12 cellular contexts compared by ENCODE assay signal in genomic region chr5:173232499-173233346, GRCh38. TPM values are rescaled to one million over a fixed set of nuclear protein-coding genes. Genes with fewer than 3 reads are reported as not detected.
DNase-seq lines count a peak whose midpoint lies in the region; ATAC-seq, FAIRE-seq and TF ChIP-seq lines count a peak whose summit lies in the region.
"Had no signal": no experiment of that assay in that cellular context is flagged by ENCODE, and none has a peak within 500 bp of the region (broad histone marks: within the 10 kb centered on the region; RNA-seq: fewer than 3 reads in every experiment).

No MANE protein-coding gene starts in this region.

- in situ Hi-C loops in GM12878 (cut with MboI), result no loop called here

- FAIRE-seq in GM12878 (lab: Jason Lieb, UNC), result no peak

- RAD21 ChIA-PET in GM12878 (lab: Charles Lee; ENCODE audit: unreplicated experiment), result no interaction called here

- H3K27me3 ChIP-seq in heart left ventricle, result peaks cover 14 to 98% (median 69%) of the 10 kb centered on the region in 9 donors
- peaks cover 30 to 45% of the 10 kb centered on the region in 2 experiments for H3K27me3 ChIP-seq in GM12878 (replicated peaks in 1 of 2; ENCODE audit: control insufficient read depth in 2 of 2, insufficient read depth in 2 of 2, low read length in 1 of 2)
- peaks cover 99 to 100% of the 10 kb centered on the region in 2 experiments for H3K27me3 ChIP-seq in mesenchymal stem cell (ENCODE audit: control insufficient read depth in 1 of 2, insufficient read depth in 1 of 2, low read length in 2 of 2)
- peaks cover 65% of the 10 kb centered on the region for H3K27me3 ChIP-seq in thyroid gland

- H2BK5ac ChIP-seq in mesenchymal stem cell (ENCODE audit: low read depth, low read length, poor library complexity, severe bottlenecking), result no peak overlapping the region

- peak overlapping the region; percentile 35 to 83 for H3K18ac ChIP-seq in mesenchymal stem cell (ENCODE audit: low read depth in 1 of 2, low read length in 2 of 2)

- ATAC-seq in heart left ventricle (no peak), Right ventricle myocardium inferior (no peak), GM12878 (no peak), HG02852 (IDR thresholded peaks at IDR 0.05; ENCODE audit: unreplicated experiment) (no peak)

- TF ChIP-seq CTCF in heart left ventricle (IDR thresholded peaks at IDR 0.05) (no peak), GM12878 (IDR thresholded peaks at IDR 0.05 in 2 of 3, conservative IDR thresholded peaks at IDR 0.05 in 1 of 3; ENCODE audit: control insufficient read depth in 2 of 3, extremely low read depth in 1 of 3, insufficient read depth in 1 of 3, low read depth in 3 of 3, low read length in 3 of 3) (no peak), thyroid gland (IDR thresholded peaks at IDR 0.05) (no peak)

- POLR2A ChIA-PET in GM12878 (lab: Charles Lee), result no interaction called here

- CTCF ChIA-PET in GM12878 (lab: Yijun Ruan, JAX), result no interaction called here

- DNase-seq in heart left ventricle (peak in 1 of 5 donors; percentile 34), Right ventricle myocardium inferior (ENCODE audit: missing footprints) (no peak), GM12878 (ENCODE audit: low read depth, low spot score) (no peak), mesenchymal stem cell (peak; percentile 46), thyroid gland (peak; percentile 14 to 17), NCI-H187 (lab: John Stamatoyannopoulos, UW) (no peak), NCI-H446 (lab: John Stamatoyannopoulos, UW) (no peak)
- DNase-seq: activated CD4-positive, alpha-beta T cell treated with anti-CD3 and anti-CD28 coated beads for 4 hours; ovary had no signal

- H3K79me2 ChIP-seq in GM12878 (ENCODE audit: control insufficient read depth, insufficient read depth, low read length), result no peaks in the 10 kb centered on the region

- WGBS in heart left ventricle, 4 donors, result 1 to 4% (median 3%) methylated on average over 42 to 87 of the region's 87 CpGs
- WGBS in GM12878 (ENCODE audit: insufficient coverage, insufficient replicate concordance, low lambda C conversion rate, missing lambda C conversion rate), result 18% methylated on average over 78 of the region's 87 CpGs
- 4% methylated on average over 86 of the region's 87 CpGs for WGBS in mesenchymal stem cell
- 1 to 3% methylated on average over 20 to 37 of the region's 87 CpGs for WGBS in thyroid gland, 2 donors

- H3K4me1 ChIP-seq in heart left ventricle (peaks cover 0 to 58% (median 26%) of the 10 kb centered on the region in 12 donors), GM12878 (ENCODE audit: control insufficient read depth, insufficient read depth, low read length) (no peaks in the 10 kb centered on the region), mesenchymal stem cell (ENCODE audit: control insufficient read depth, insufficient read depth, low read depth, low read length) (peaks cover 26% of the 10 kb centered on the region), thyroid gland (peaks cover 8 to 26% of the 10 kb centered on the region in 2 donors)

- SMC1A ChIA-PET in GM12878 (lab: Charles Lee; ENCODE audit: uncharacterized antibody, unreplicated experiment), result interaction anchor here (0.5 kb wide), 1 partner anchor 175 kb away, joined by 3 read pairs; no protein-coding TSS in a partner anchor

- H3K9ac ChIP-seq in GM12878 (ENCODE audit: control insufficient read depth, insufficient read depth, low read length) (no peak overlapping the region), mesenchymal stem cell (ENCODE audit: low read length) (no peak overlapping the region)

- no peak overlapping the region for H2AFZ ChIP-seq in GM12878 (ENCODE audit: control insufficient read depth, low read depth, low read length)
- H2AFZ ChIP-seq in mesenchymal stem cell (ENCODE audit: low read depth, low read length), result no peak overlapping the region

- no peak for TF ChIP-seq RAD21 in GM12878 (IDR thresholded peaks at IDR 0.05; ENCODE audit: insufficient read depth, low read depth, low read length)

- peak overlapping the region; percentile 21 to 52 for H3K4ac ChIP-seq in mesenchymal stem cell (ENCODE audit: low read depth in 1 of 2, low read length in 2 of 2)

- no peak for TF ChIP-seq POLR2A in heart left ventricle (IDR thresholded peaks at IDR 0.05)
- no peak for TF ChIP-seq POLR2A in GM12878 (IDR thresholded peaks at IDR 0.05; ENCODE audit: low read depth, low read length)
- TF ChIP-seq POLR2A in thyroid gland (IDR thresholded peaks at IDR 0.05), result no peak

- H2AK5ac ChIP-seq in mesenchymal stem cell (ENCODE audit: low read length, severe bottlenecking), result no peak overlapping the region

- peak overlapping the region in 11 of 12 donors; percentile 46 to 95 (median 89) for H3K27ac ChIP-seq in heart left ventricle
- no peak overlapping the region for H3K27ac ChIP-seq in GM12878 (ENCODE audit: control insufficient read depth, insufficient read depth)
- no peak overlapping the region for H3K27ac ChIP-seq in mesenchymal stem cell (ENCODE audit: low read length, poor library complexity, severe bottlenecking)
- H3K27ac ChIP-seq in thyroid gland, result no peak overlapping the region
- H3K27ac ChIP-seq: C4-2B, ovary had no signal

- H3K14ac ChIP-seq in mesenchymal stem cell (ENCODE audit: low read length in 2 of 2), result peak overlapping the region in 1 of 2 experiments; percentile 30

- H4K8ac ChIP-seq in mesenchymal stem cell (ENCODE audit: low read length), result peak overlapping the region; percentile 70

- H2BK15ac ChIP-seq in mesenchymal stem cell (ENCODE audit: low read depth, poor library complexity, severe bottlenecking), result no peak overlapping the region

- intact Hi-C loops in heart left ventricle (cut with DNase I) (loop anchor here in 5 of 10 donors (5.0 to 10.0 kb wide), 3 partner anchors 45 to 68 kb away; no protein-coding TSS in a partner anchor), Right ventricle myocardium inferior (cut with DNase I) (loop anchor here (10.0 kb wide), 1 partner anchor 488 kb away; no protein-coding TSS in a partner anchor), GM12878 (cut with micrococcal nuclease; ENCODE audit: unreplicated experiment) (no loop called here), thyroid gland (cut with DNase I) (no loop called here)

- H3K79me1 ChIP-seq in mesenchymal stem cell (replicated peaks; ENCODE audit: low read length, poor library complexity, severe bottlenecking), result no peaks in the 10 kb centered on the region

- H3K4me3 ChIP-seq in heart left ventricle (peak overlapping the region; percentile 47 to 93 (median 63)), GM12878 (no peak overlapping the region), mesenchymal stem cell (ENCODE audit: insufficient read depth in 1 of 2, low read depth in 1 of 2, low read length in 2 of 2) (no peak overlapping the region), thyroid gland (replicated peaks in 1 of 3) (no peak overlapping the region)
- H3K4me3 ChIP-seq: ovary had no signal

- peak overlapping the region in 1 of 2 experiments; percentile 36 for H3K23ac ChIP-seq in mesenchymal stem cell (ENCODE audit: low read length in 2 of 2)

- H3K9me3 ChIP-seq in heart left ventricle (no peaks in the 10 kb centered on the region), GM12878 (replicated peaks; ENCODE audit: control insufficient read depth, insufficient read depth, low read length) (no peaks in the 10 kb centered on the region; the same call in 2 of the 3 replicates), mesenchymal stem cell (ENCODE audit: control insufficient read depth, low read length) (no peaks in the 10 kb centered on the region), thyroid gland (no peaks in the 10 kb centered on the region)
- H3K9me3 ChIP-seq: ovary had no signal

- BruUV-seq in GM12878 (replicated peaks; lab: Mats Ljungman, UMichigan), result no TSS peak

- no peak overlapping the region for H3K4me2 ChIP-seq in GM12878 (ENCODE audit: control insufficient read depth, insufficient read depth)
- H3K4me2 ChIP-seq in mesenchymal stem cell (ENCODE audit: low read length, poor library complexity, severe bottlenecking), result peak overlapping the region; percentile 2

- TF ChIP-seq EP300 in GM12878 (IDR thresholded peaks at IDR 0.05; ENCODE audit: borderline replicate concordance in 1 of 2, control insufficient read depth in 1 of 2, low read depth in 2 of 2, low read length in 2 of 2), result no peak

- peak overlapping the region in 1 of 2 experiments; percentile 14 for H2BK12ac ChIP-seq in mesenchymal stem cell (ENCODE audit: low read length in 2 of 2)

- no peak overlapping the region for H2BK120ac ChIP-seq in mesenchymal stem cell (ENCODE audit: low read depth, low read length)

- H3K36me3 ChIP-seq in heart left ventricle (peaks cover 0 to 11% (median 0%) of the 10 kb centered on the region in 9 donors), GM12878 (ENCODE audit: control insufficient read depth in 2 of 2, insufficient read depth in 2 of 2, low read length in 1 of 2) (no peaks in the 10 kb centered on the region), mesenchymal stem cell (ENCODE audit: control insufficient read depth in 1 of 2, insufficient read depth in 2 of 2, low read depth in 1 of 2, low read length in 2 of 2) (no peaks in the 10 kb centered on the region), thyroid gland (no peaks in the 10 kb centered on the region)
- H3K36me3 ChIP-seq: ovary had no signal

- H4K20me1 ChIP-seq in GM12878 (ENCODE audit: control insufficient read depth, insufficient read depth), result no peaks in the 10 kb centered on the region

- H4K91ac ChIP-seq in mesenchymal stem cell (ENCODE audit: low read length), result peak overlapping the region; percentile 55

TF ChIP-seq in GM12878, 131 proteins besides CTCF, POLR2A, EP300 and RAD21 (continues in another document):
- TF ChIP-seq SMARCA5 (IDR thresholded peaks at IDR 0.05), result no peak

RNA-seq across cellular contexts. Expression of gene NKX2-5, which starts 2.3 kb away (rescaled TPM):
- total RNA-seq in heart left ventricle (100 to 1,000 TPM; 132 to 451 (median 247) TPM), Right ventricle myocardium inferior (261 TPM), GM12878 (2014; rRNA removed) (not detected in 2 replicates), GM12878 (2014; rRNA removed; fragmentation: Illumina TruSeq; extraction: Trizol) (not detected in 2 replicates), GM12878 (2021) (not detected in 2 replicates), thyroid gland (not detected)
- polyA plus RNA-seq in heart left ventricle (100 to 1,000 TPM; 153 to 356 TPM), GM12878 (2011; rRNA removed) (not detected in 2 replicates), GM12878 (2014; fragmentation: Illumina TruSeq; extraction: Trizol) (not detected in 2 replicates), GM12878 (2014; fragmentation: Nextera tagmentation; extraction: Ambion mirVana) (not detected), GM12878 (2014; rRNA removed) (not detected in 2 replicates), GM12878 (2016; fragmentation: Nextera tagmentation; extraction: Ambion mirVana) (under 1 TPM in 1 of 2 experiments, not detected in 1; 0.23 TPM)
- total RNA-seq in GM12878 (2013; cell fraction: nucleolus; rRNA removed), result not detected in 2 replicates
- polyA plus RNA-seq in GM12878 (2011; ENCODE audit: low read depth), result not detected
- polyA plus RNA-seq in GM12878 (2011; cell fraction: cytosol; rRNA removed), result not detected in 2 replicates
- polyA plus RNA-seq in GM12878 (2011; cell fraction: nucleus; rRNA removed), result not detected in 2 replicates
- polyA plus RNA-seq in GM12878 (2012), result not detected in 2 replicates
- polyA minus RNA-seq in GM12878 (2011; rRNA and poly(A)+ RNA removed), result not detected in 2 replicates
- not detected in 2 replicates for polyA minus RNA-seq in GM12878 (2011; cell fraction: cytosol; rRNA and poly(A)+ RNA removed)
- polyA minus RNA-seq in GM12878 (2011; cell fraction: nucleus; rRNA and poly(A)+ RNA removed), result not detected in 2 replicates
- polyA plus RNA-seq in mesenchymal stem cell (2013, experiment 1 of 2), result 46.8 TPM
- polyA plus RNA-seq in mesenchymal stem cell (2013, experiment 2 of 2), result 45.4 TPM
- total RNA-seq: ovary, RPMI7951 had no signal
- polyA plus RNA-seq: ovary had no signal

Comparison
In these comparisons a context has a peak if more than half of its experiments do, and no peak if none do; other contexts are left out.
1. DNase-seq: peak in mesenchymal stem cell (single experiment) and thyroid gland (2 of 2); none in Right ventricle myocardium inferior (single experiment), GM12878 (single experiment), NCI-H187 (0 of 2) and NCI-H446 (0 of 2).
2. H3K27ac ChIP-seq: peak in heart left ventricle (11 of 12); none in GM12878 (single experiment), mesenchymal stem cell (single experiment) and thyroid gland (0 of 3).
3. H3K4me3 ChIP-seq: peak in heart left ventricle (12 of 12); none in GM12878 (single experiment), mesenchymal stem cell (0 of 2) and thyroid gland (0 of 3).
4. RNA of gene NKX2-5, which starts 2.3 kb away (total RNA-seq): 261 TPM in Right ventricle myocardium inferior (single experiment) and 132 to 451 TPM in heart left ventricle; not detected in GM12878 and not detected in thyroid gland; every median in the first group is over 100 times any median in the second.